11 cellular contexts compared by ENCODE assay signal in genomic region chr1:41515131-41515678, GRCh38. TPM values are rescaled to one million over a fixed set of nuclear protein-coding genes. Genes with fewer than 3 reads are reported as not detected.
DNase-seq lines count a peak whose midpoint lies in the region; ATAC-seq and TF ChIP-seq lines count a peak whose summit lies in the region.
"Had no signal": no experiment of that assay in that cellular context is flagged by ENCODE, and none has a peak within 500 bp of the region (broad histone marks: within the 10 kb centered on the region; RNA-seq: fewer than 3 reads in every experiment).

No MANE protein-coding gene starts in this region.

- no peak overlapping the region for H2BK120ac ChIP-seq in H9 (ENCODE audit: low read depth, low read length, poor library complexity, severe bottlenecking)

- H3K18ac ChIP-seq in H9 (ENCODE audit: insufficient read length, low read depth, low read length) = no peak overlapping the region

- H3K4me1 ChIP-seq in H9 (ENCODE audit: insufficient read depth, low read length) = peaks cover 3% of the 10 kb centered on the region; the same call in 1 of the 2 replicates

- no peak overlapping the region for H3K9ac ChIP-seq in H9 (ENCODE audit: extremely low read depth, insufficient read length, low read length)

- no peak overlapping the region for H4K8ac ChIP-seq in H9 (replicated peaks; ENCODE audit: insufficient read length, low read depth, low read length)

- TF ChIP-seq CTCF in MCF 10A (IDR thresholded peaks at IDR 0.05; ENCODE audit: unreplicated experiment) (no peak), type B pancreatic cell (conservative IDR thresholded peaks at IDR 0.05) (no peak), H9 (conservative IDR thresholded peaks at IDR 0.05) (no peak)

- H3K27me3 Mint-ChIP-seq in MCF 10A (ENCODE audit: insufficient read depth, unreplicated experiment) = no peaks in the 10 kb centered on the region
- H3K27me3 Mint-ChIP-seq in type B pancreatic cell = peaks cover 6% of the 10 kb centered on the region
- peaks cover 16% of the 10 kb centered on the region for H3K27me3 Mint-ChIP-seq in H9 (ENCODE audit: low read depth)

- peaks cover 3% of the 10 kb centered on the region for H3K23me2 ChIP-seq in H9 (ENCODE audit: insufficient read length, low read depth, low read length, poor library complexity, severe bottlenecking)

- no peak overlapping the region for H2BK5ac ChIP-seq in H9 (ENCODE audit: insufficient read length, low read length)

- H3K4me2 ChIP-seq in H9 (ENCODE audit: insufficient read depth, insufficient read length, low read length) = no peak overlapping the region

- no peak overlapping the region for H3K23ac ChIP-seq in H9 (ENCODE audit: insufficient read length, low read depth, low read length)

- H3K4me3 Mint-ChIP-seq in MCF 10A (ENCODE audit: unreplicated experiment) = no peak overlapping the region
- H3K4me3 Mint-ChIP-seq in type B pancreatic cell = no peak overlapping the region
- no peak overlapping the region for H3K4me3 Mint-ChIP-seq in H9

- H4K20me1 ChIP-seq in H9 (ENCODE audit: control insufficient read depth, insufficient read depth, insufficient read length) = no peaks in the 10 kb centered on the region

- H3K4me1 Mint-ChIP-seq in MCF 10A (ENCODE audit: insufficient read depth, unreplicated experiment) = peaks cover 21% of the 10 kb centered on the region
- peaks cover 13% of the 10 kb centered on the region for H3K4me1 Mint-ChIP-seq in type B pancreatic cell (ENCODE audit: unreplicated experiment)
- H3K4me1 Mint-ChIP-seq in H9 = peaks cover 12 to 17% of the 10 kb centered on the region in 2 experiments

- H3K79me2 ChIP-seq in H9 (ENCODE audit: insufficient read depth, low read length) = no peaks in the 10 kb centered on the region

- H2AFZ ChIP-seq in H9 (ENCODE audit: low read length) = no peak overlapping the region

- DNase-seq in SIG-M5 treated with dmso at 0.1 percent for 504 hours (lab: John Stamatoyannopoulos, UW; ENCODE audit: unreplicated experiment) (peak; percentile 43), SIG-M5 (lab: John Stamatoyannopoulos, UW) (no peak), MCF 10A (ENCODE audit: unreplicated experiment) (peak; percentile 63), left colon (peak in 1 of 2 donors; percentile 76), type B pancreatic cell (ENCODE audit: extremely low spot score, unreplicated experiment) (no peak), H9 (no peak), NCI-H1930 (lab: John Stamatoyannopoulos, UW) (no peak)
- DNase-seq: activated CD4-positive, alpha-beta T cell treated with anti-CD3 and anti-CD28 coated beads, Interleukin-2, amount 50 U/mL, for 1 hour had no signal

- H3T11ph ChIP-seq in H9 (ENCODE audit: low read length) = no peak overlapping the region

- intact Hi-C loops in MCF 10A (cut with micrococcal nuclease) = loop anchor here (5.0 kb wide), 2 partner anchors 33 to 233 kb away; partner anchors contain the start of gene EDN2
- intact Hi-C loops in left colon (cut with DNase I, micrococcal nuclease) = no loop called here

- no CpG with 5 or more reads among the region's 5 CpGs for WGBS in H9 (ENCODE audit: extremely low coverage, insufficient read length, low lambda C conversion rate)

- no peaks in the 10 kb centered on the region for H3K27me3 ChIP-seq in H9 (ENCODE audit: insufficient read depth, low read length)
- H3K27me3 ChIP-seq: SJSA1 had no signal

- no peak overlapping the region for H2BK15ac ChIP-seq in H9 (ENCODE audit: low read depth, low read length)

- H4K91ac ChIP-seq in H9 (ENCODE audit: insufficient read length, low read depth, low read length) = no peak overlapping the region

- H3K56ac ChIP-seq in H9 (ENCODE audit: insufficient read length, low read depth, low read length) = no peak overlapping the region

- peaks cover 3% of the 10 kb centered on the region for H3K36me3 Mint-ChIP-seq in MCF 10A (ENCODE audit: insufficient read depth, unreplicated experiment)
- H3K36me3 Mint-ChIP-seq in type B pancreatic cell = no peaks in the 10 kb centered on the region
- no peaks in the 10 kb centered on the region for H3K36me3 Mint-ChIP-seq in H9 (ENCODE audit: insufficient read depth in 1 of 3, low read depth in 3 of 3)

- H3K79me1 ChIP-seq in H9 (ENCODE audit: insufficient read depth, low read depth, low read length, poor library complexity, severe bottlenecking) = no peaks in the 10 kb centered on the region

- H3K9me3 ChIP-seq in H9 (ENCODE audit: control insufficient read depth, low read depth, low read length) = no peaks in the 10 kb centered on the region
- H3K9me3 ChIP-seq: A549, SJSA1 had no signal

- no peak overlapping the region for H3K4ac ChIP-seq in H9 (ENCODE audit: low read depth, low read length)

- H3K27ac Mint-ChIP-seq in MCF 10A (ENCODE audit: low read depth, unreplicated experiment) (peak overlapping the region; percentile 57), type B pancreatic cell (peak overlapping the region; percentile 80), H9 (no peak overlapping the region)

- H2AK5ac ChIP-seq in H9 (ENCODE audit: insufficient read length, low read length) = no peak overlapping the region

- H2BK20ac ChIP-seq in H9 (ENCODE audit: low read depth, low read length, poor library complexity, severe bottlenecking) = no peak overlapping the region

- H2BK12ac ChIP-seq in H9 (ENCODE audit: insufficient read length, low read depth, low read length) = no peak overlapping the region

- POLR2A ChIA-PET in MCF 10A (lab: Yijun Ruan, JAX) = interaction anchor here (0.6 to 2.3 kb wide), 10 partner anchors 14 to 265 kb away, joined by 3 to 7 read pairs (median 4); partner anchors contain the start of gene EDN2

- H3K9me3 Mint-ChIP-seq in MCF 10A (ENCODE audit: unreplicated experiment) = no peaks in the 10 kb centered on the region
- no peaks in the 10 kb centered on the region for H3K9me3 Mint-ChIP-seq in type B pancreatic cell
- no peaks in the 10 kb centered on the region for H3K9me3 Mint-ChIP-seq in H9

- no TSS peak for BruUV-seq in MCF 10A (replicated peaks; lab: Mats Ljungman, UMichigan)

- no peak overlapping the region for H4K5ac ChIP-seq in H9 (ENCODE audit: insufficient read length, low read depth, low read length)

- no peak overlapping the region for H3K27ac ChIP-seq in H9 (ENCODE audit: insufficient read length, low read depth, low read length)
- H3K27ac ChIP-seq: SJSA1 had no signal

- CTCF ChIA-PET in MCF 10A (lab: Yijun Ruan, JAX) = interaction anchor here (0.6 to 3.7 kb wide), 23 partner anchors 8 to 1187 kb away, joined by 3 to 24 read pairs (median 4); partner anchors contain the start of gene EDN2

- ATAC-seq in left colon = peak; percentile 79
- ATAC-seq in GM21576 (IDR thresholded peaks at IDR 0.05; ENCODE audit: unreplicated experiment) = no peak

- H3K14ac ChIP-seq in H9 (ENCODE audit: insufficient read depth, low read length) = no peak overlapping the region

RNA-seq across cellular contexts. Expression of gene EDN2, which starts 30.7 kb away (rescaled TPM):
- total RNA-seq in MCF 10A (2022) (0.58 and 0.66 TPM in 2 replicates), left colon (10 to 100 TPM in 1 of 2 donors, 1 to 10 TPM in 1; 4.8 to 19.3 TPM), type B pancreatic cell (ENCODE audit: low replicate concordance) (0.24 and 1.0 TPM in 2 replicates), H9 (2021) (0.22 and 0.24 TPM in 2 replicates)

Comparison
In these comparisons a context has a peak if more than half of its experiments do, and no peak if none do; other contexts are left out.
1. DNase-seq: peak in SIG-M5 treated with dmso at 0.1 percent for 504 hours (single experiment) and MCF 10A (single experiment); none in SIG-M5 (single experiment), type B pancreatic cell (single experiment), H9 (single experiment) and NCI-H1930 (0 of 2).
2. H3K27ac Mint-ChIP-seq: peak in MCF 10A (single experiment) and type B pancreatic cell (single experiment); none in H9 (0 of 3).